Comparison of ENCODE assay signal across 28 cellular contexts in the genomic region with DNA sequence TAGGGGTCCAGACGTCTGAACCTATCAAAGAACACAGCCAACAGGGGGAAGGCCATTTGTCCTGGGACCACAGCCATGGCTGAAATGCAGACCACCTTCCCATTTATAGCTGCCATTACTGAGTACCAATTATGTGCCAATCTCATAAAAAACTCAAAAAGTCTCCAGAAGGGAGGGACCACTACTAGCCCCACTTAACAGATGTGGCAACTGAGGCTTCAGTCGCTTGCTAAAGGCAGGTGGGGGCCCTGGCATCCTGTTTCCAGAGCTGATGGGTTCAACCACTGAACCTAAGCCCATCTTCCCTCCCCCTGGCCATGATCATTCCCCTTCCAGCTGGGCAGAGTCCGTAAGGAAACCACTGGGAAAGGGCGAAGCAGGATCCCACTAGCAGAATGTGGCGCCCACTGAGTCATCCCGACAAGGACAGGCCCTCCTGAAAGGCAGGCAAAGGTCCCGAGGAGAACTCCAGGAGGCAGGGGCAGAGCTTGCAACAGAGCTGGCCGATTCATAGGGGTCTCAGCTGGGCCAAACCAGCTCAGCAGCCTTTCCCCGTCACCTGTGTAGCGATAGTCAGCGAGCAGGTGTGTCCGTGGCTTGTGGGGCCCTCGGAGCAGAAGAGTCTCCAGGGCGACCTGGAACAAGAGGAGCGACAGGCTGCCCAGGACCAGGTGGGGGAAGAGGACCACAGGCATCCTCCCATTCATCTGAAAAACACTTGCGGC. TPM values are rescaled to one million over a fixed set of nuclear protein-coding genes. Genes with fewer than 3 reads are reported as not detected.
"Had no signal": no experiment of that assay in that cellular context is flagged by ENCODE, and none has a peak within 500 bp of the region (broad histone marks: within the 10 kb centered on the region; RNA-seq: fewer than 3 reads in every experiment).

No MANE protein-coding gene starts in this region.

- H3K27ac ChIP-seq: esophagus squamous epithelium, lower lobe of right lung, prostate gland, right atrium auricular region, sigmoid colon, skin epidermis, spleen, testis, tibial artery had no signal

- ATAC-seq: effector memory CD8-positive, alpha-beta T cell; left ventricle myocardium superior; lower lobe of right lung; natural killer cell; stimulated activated memory B cell treated with anti-CD40 and anti-IgM and Interleukin-4, amounts not matched to agents 10 μg/mL and 1 μg/mL and 100 μg/mL, for 72 hours; stimulated activated naive CD8-positive, alpha-beta T cell treated with anti-CD3 and anti-CD28 coated beads, Interleukin-15, Interleukin-2, amounts not matched to agents 100 U/mL and 50 U/mL, for 24 hours had no signal

- FAIRE-seq: endometrium, keratinocyte, urothelium cell line had no signal

- H3K4me3 ChIP-seq: esophagus squamous epithelium, lower lobe of right lung, prostate gland, right atrium auricular region, sigmoid colon, skin epidermis, spleen, testis, tibial artery had no signal

- DNase-seq: cortex of kidney; effector memory CD8-positive, alpha-beta T cell; erythroblast; esophagus squamous epithelium; foreskin melanocyte; hypothalamus; immature natural killer cell; left ventricle myocardium superior; lower lobe of right lung; natural killer cell; sigmoid colon; spleen; stimulated activated CD4-positive, alpha-beta T cell treated with anti-CD3 and anti-CD28 coated beads, Interleukin-4, amount 100 ng/mL, for 4 hours; stimulated activated naive CD8-positive, alpha-beta T cell treated with anti-CD3 and anti-CD28 coated beads, Interleukin-15, Interleukin-2, amounts not matched to agents 100 U/mL and 50 U/mL, for 24 hours; substantia nigra; testis; tibial artery had no signal

- H3K27me3 ChIP-seq: esophagus squamous epithelium, right atrium auricular region, sigmoid colon, testis had no signal

- H3K9me3 ChIP-seq: esophagus squamous epithelium, lower lobe of right lung, prostate gland, right atrium auricular region, sigmoid colon, spleen, testis, tibial artery had no signal

- H3K4me1 ChIP-seq: esophagus squamous epithelium, lower lobe of right lung, prostate gland, right atrium auricular region, sigmoid colon, tibial artery had no signal

- H3K36me3 ChIP-seq: esophagus squamous epithelium, lower lobe of right lung, prostate gland, right atrium auricular region, sigmoid colon, spleen, tibial artery had no signal

RNA-seq across cellular contexts. Expression of a gene that starts 43.8 kb away (rescaled TPM):
- total RNA-seq: neural crest cell, osteocyte had no signal
- polyA plus RNA-seq: immature natural killer cell, keratinocyte had no signal

RNA-seq across cellular contexts. Expression of a gene that starts 57.5 kb away (rescaled TPM):
- total RNA-seq: dermis microvascular lymphatic vessel endothelial cell, left ventricle myocardium superior, mononuclear cell, osteocyte, spleen had no signal
- polyA plus RNA-seq: immature natural killer cell had no signal
